1 cellular context compared by ENCODE assay signal in genomic region chr20:23308908-23309307, GRCh38.
A peak's percentile ranks its signal among the peaks of the same experiment; 100 is the strongest.
TF ChIP-seq lines count a peak whose summit lies in the region.

No MANE protein-coding gene starts in this region.

TF ChIP-seq in HepG2, 621 proteins besides CTCF, POLR2A, EP300 and RAD21:
- no peak for TF ChIP-seq ZNF891 (CRISPR knock-in tag; IDR thresholded peaks at IDR 0.05)
- 0 out of 2 replicates have a peak, but pooled peaks have one; percentile 57 for TF ChIP-seq PCBP1 (IDR thresholded peaks at IDR 0.05; ENCODE audit: borderline replicate concordance, low read depth, low read length)
- no peak for TF ChIP-seq FOXP4 (CRISPR knock-in tag; IDR thresholded peaks at IDR 0.05)
